Comparison of ENCODE assay signal across 10 cellular contexts in genomic region chr2:9627310-9627709, GRCh38. TPM values are rescaled to one million over a fixed set of nuclear protein-coding genes. Genes with fewer than 3 reads are reported as not detected.
DNase-seq lines count a peak whose midpoint lies in the region; ATAC-seq, FAIRE-seq and TF ChIP-seq lines count a peak whose summit lies in the region.
"Had no signal": no experiment of that assay in that cellular context is flagged by ENCODE, and none has a peak within 500 bp of the region (broad histone marks: within the 10 kb centered on the region; RNA-seq: fewer than 3 reads in every experiment).

No MANE protein-coding gene starts in this region.

- H3K9me3 Mint-ChIP-seq in activated T-cell treated with anti-CD3 and anti-CD28 coated beads, Interleukin-2, amount 50 U/mL, for 72 hours: no peaks in the 10 kb centered on the region

- peaks cover 80% of the 10 kb centered on the region for H3K79me2 ChIP-seq in keratinocyte (ENCODE audit: control insufficient read depth, insufficient read depth, low read length)

- H2AFZ ChIP-seq in keratinocyte (ENCODE audit: control insufficient read depth, low read length): no peak overlapping the region

- H3K9ac ChIP-seq in HUES64 (ENCODE audit: low read depth, low read length) (no peak overlapping the region), keratinocyte (ENCODE audit: control insufficient read depth, extremely low read depth, insufficient read depth, low read length) (no peak overlapping the region)

- no peaks in the 10 kb centered on the region for H3K9me3 ChIP-seq in A549
- H3K9me3 ChIP-seq in HUES64 (ENCODE audit: insufficient read depth, low read depth, low read length): no peaks in the 10 kb centered on the region
- no peaks in the 10 kb centered on the region for H3K9me3 ChIP-seq in keratinocyte (ENCODE audit: control insufficient read depth, low read depth, low read length)
- H3K9me3 ChIP-seq: lower lobe of right lung had no signal

- no peak for TF ChIP-seq POLR2A in A549 (IDR thresholded peaks at IDR 0.05; ENCODE audit: low read length)

- no peak for TF ChIP-seq RAD21 in A549 (conservative IDR thresholded peaks at IDR 0.05 in 1 of 2, IDR thresholded peaks at IDR 0.05 in 1 of 2)

- TF ChIP-seq CTCF in A549 (IDR thresholded peaks at IDR 0.05) (no peak), keratinocyte (optimal IDR thresholded peaks at IDR 0.05 in 1 of 3, IDR thresholded peaks at IDR 0.05 in 1 of 3, conservative IDR thresholded peaks at IDR 0.05 in 1 of 3; ENCODE audit: extremely low read depth in 1 of 3, insufficient read depth in 2 of 3, low read length in 3 of 3) (no peak)

- peak overlapping the region; percentile 92 for H3K4me2 ChIP-seq in A549
- peak overlapping the region; percentile 17 for H3K4me2 ChIP-seq in keratinocyte (ENCODE audit: control insufficient read depth, extremely low read depth, insufficient read depth, low read depth, low read length)

- POLR2A ChIA-PET in A549 (lab: Yijun Ruan, JAX): no interaction called here

- peaks cover 23 to 41% of the 10 kb centered on the region in 2 donors for H3K36me3 Mint-ChIP-seq in activated T-cell treated with anti-CD3 and anti-CD28 coated beads, Interleukin-2, amount 50 U/mL, for 72 hours (ENCODE audit: insufficient read depth in 2 of 2)

- H3K27ac ChIP-seq in A549 (no peak overlapping the region), HUES64 (ENCODE audit: low read depth, low read length) (no peak overlapping the region), keratinocyte (ENCODE audit: control insufficient read depth, insufficient read depth, low read length) (no peak overlapping the region)
- H3K27ac ChIP-seq: lower lobe of right lung had no signal

- H4K20me1 ChIP-seq in keratinocyte (ENCODE audit: control insufficient read depth, extremely low read depth, insufficient read depth, low read length): peaks cover 11% of the 10 kb centered on the region

- TF ChIP-seq EP300 in A549 (IDR thresholded peaks at IDR 0.05): no peak

- H3K27me3 Mint-ChIP-seq in activated T-cell treated with anti-CD3 and anti-CD28 coated beads, Interleukin-2, amount 50 U/mL, for 72 hours (ENCODE audit: low read depth): peaks cover 7% of the 10 kb centered on the region

- ATAC-seq in A549: no peak
- no peak for ATAC-seq in activated T-cell treated with anti-CD3 and anti-CD28 coated beads, Interleukin-2, amount 50 U/mL, for 72 hours (replicated peaks in 1 of 2)
- ATAC-seq in HG03159 (IDR thresholded peaks at IDR 0.05; ENCODE audit: unreplicated experiment): no peak
- ATAC-seq in HG03521 (IDR thresholded peaks at IDR 0.05; ENCODE audit: unreplicated experiment): no peak
- ATAC-seq: lower lobe of right lung had no signal

- 72% methylated on average over 2 of the region's 2 CpGs for WGBS in A549 (ENCODE audit: missing lambda C conversion rate)
- 93% methylated on average over 2 of the region's 2 CpGs for WGBS in HUES64

- no peak for DNase-seq in A549 (ENCODE audit: low read depth in 1 of 2, low spot score in 1 of 2)
- DNase-seq in activated T-cell treated with anti-CD3 and anti-CD28 coated beads, Interleukin-2, amount 50 U/mL, for 72 hours: peak in 1 of 2 donors; percentile 31
- DNase-seq in keratinocyte (ENCODE audit: low read depth, low spot score): no peak
- DNase-seq in NCI-H1436 (lab: John Stamatoyannopoulos, UW): no peak
- DNase-seq in NCI-H1092 treated with DMSO at 0.1 percent for 48 hours (lab: John Stamatoyannopoulos, UW): no peak
- DNase-seq: dermis blood vessel endothelial cell, lower lobe of right lung had no signal

- no peaks in the 10 kb centered on the region for H3K9me1 ChIP-seq in keratinocyte (ENCODE audit: control insufficient read depth, extremely low read depth, insufficient read depth, low read length)

- H3K4me3 Mint-ChIP-seq in activated T-cell treated with anti-CD3 and anti-CD28 coated beads, Interleukin-2, amount 50 U/mL, for 72 hours: peak overlapping the region; percentile 89 to 99

- H3K27me3 ChIP-seq in HUES64 (ENCODE audit: insufficient read depth, low read length) (peaks cover 10% of the 10 kb centered on the region), keratinocyte (ENCODE audit: control insufficient read depth, extremely low read depth, insufficient read depth, low read length) (no peaks in the 10 kb centered on the region)

- H3K4me1 ChIP-seq in A549: peaks cover 50% of the 10 kb centered on the region
- peaks cover 22% of the 10 kb centered on the region for H3K4me1 ChIP-seq in HUES64 (ENCODE audit: insufficient read depth, low read length)
- H3K4me1 ChIP-seq in keratinocyte (ENCODE audit: control insufficient read depth, extremely low read depth, insufficient read depth, low read length): peaks cover 30% of the 10 kb centered on the region

- H3K36me3 ChIP-seq in HUES64 (ENCODE audit: insufficient read depth, low read length): peaks cover 53% of the 10 kb centered on the region
- peaks cover 9 to 17% of the 10 kb centered on the region in 2 experiments for H3K36me3 ChIP-seq in keratinocyte (ENCODE audit: control insufficient read depth in 2 of 2, extremely low read depth in 1 of 2, insufficient read depth in 2 of 2, low read length in 2 of 2)

- peaks cover 63% of the 10 kb centered on the region for H3K4me1 Mint-ChIP-seq in activated T-cell treated with anti-CD3 and anti-CD28 coated beads, Interleukin-2, amount 50 U/mL, for 72 hours (ENCODE audit: low read depth)

- peak overlapping the region; percentile 81 for H3K27ac Mint-ChIP-seq in activated T-cell treated with anti-CD3 and anti-CD28 coated beads, Interleukin-2, amount 50 U/mL, for 72 hours

- FAIRE-seq in A549 (lab: Jason Lieb, UNC) (no peak), keratinocyte (lab: Jason Lieb, UNC) (no peak)

- H3K4me3 ChIP-seq in A549 (peak overlapping the region; percentile 93; the same call in 1 of the 3 replicates), HUES64 (ENCODE audit: low read length) (0 out of 2 replicates have a peak overlapping the region, but pooled peaks have one; percentile 96), keratinocyte (ENCODE audit: control insufficient read depth in 2 of 3, extremely low read depth in 1 of 3, insufficient read depth in 2 of 3, low read depth in 1 of 3, low read length in 3 of 3) (no peak overlapping the region)
- H3K4me3 ChIP-seq: lower lobe of right lung had no signal

- dilution Hi-C loops in keratinocyte (cut with MboI; ENCODE audit: extremely low pct_ligation_motif_present, low sequenced_read_pairs): no loop called here

- CTCF ChIA-PET in A549 (lab: Yijun Ruan, JAX): interaction anchor here (1.0 to 2.0 kb wide), 3 partner anchors 10 to 170 kb away, joined by 3 to 6 read pairs (median 3); no protein-coding TSS in a partner anchor

TF ChIP-seq in A549, 52 proteins besides CTCF, POLR2A, EP300 and RAD21:
- no peak for TF ChIP-seq RFX5 (IDR thresholded peaks at IDR 0.05)
- TF ChIP-seq SMC3 (IDR thresholded peaks at IDR 0.05): no peak
- no peak for TF ChIP-seq CHD4 (IDR thresholded peaks at IDR 0.05; ENCODE audit: borderline replicate concordance)
- no peak for TF ChIP-seq HOXB13 (CRISPR knock-in tag; IDR thresholded peaks at IDR 0.05; ENCODE audit: low read depth)
- no peak for TF ChIP-seq EHMT2 (IDR thresholded peaks at IDR 0.05; ENCODE audit: low read depth)
- no peak for TF ChIP-seq BHLHE40 (IDR thresholded peaks at IDR 0.05; ENCODE audit: low read depth, low read length)
- no peak for TF ChIP-seq RARB (CRISPR knock-in tag; IDR thresholded peaks at IDR 0.05)
- TF ChIP-seq HOXA7 (CRISPR knock-in tag; IDR thresholded peaks at IDR 0.05): no peak
- TF ChIP-seq ZNF302 (CRISPR knock-in tag; IDR thresholded peaks at IDR 0.05): no peak
- TF ChIP-seq ESRRA (IDR thresholded peaks at IDR 0.05; ENCODE audit: borderline replicate concordance, low read length): no peak
- peak; percentile 62 for TF ChIP-seq MAFK (IDR thresholded peaks at IDR 0.05; ENCODE audit: partially characterized antibody)
- TF ChIP-seq TFCP2L1 (CRISPR knock-in tag; IDR thresholded peaks at IDR 0.05): 0 out of 2 replicates have a peak, but pooled peaks have one; percentile 3

RNA-seq across cellular contexts. Expression of gene YWHAQ, which starts 3.5 kb away (rescaled TPM):
- 672 and 833 TPM in 2 replicates for polyA plus RNA-seq in A549 (2011; rRNA removed)
- 326 and 355 TPM in 2 replicates for polyA plus RNA-seq in A549 (2012; cell fraction: cytosol; rRNA removed)
- 176 and 207 TPM in 2 replicates for polyA plus RNA-seq in A549 (2012; cell fraction: nucleus; rRNA removed)
- polyA plus RNA-seq in A549 (2017; fragmentation: RNase III; extraction: RNeasy Plus Mini Kit Qiagen cat#74134 plus additional on column Dnase treatment): 661 to 703 TPM (median 686 TPM) in 3 replicates
- 310 and 393 TPM in 2 replicates for polyA minus RNA-seq in A549 (2011; rRNA and poly(A)+ RNA removed)
- polyA plus RNA-seq in HUES64 (2013, experiment 1 of 2): 521 TPM
- polyA plus RNA-seq in HUES64 (2013, experiment 2 of 2): 537 TPM
- total RNA-seq in activated T-cell treated with anti-CD3 and anti-CD28 coated beads, Interleukin-2, amount 50 U/mL, for 72 hours: 100 to 1,000 TPM; 207 to 251 TPM
- polyA plus RNA-seq in keratinocyte: 365 to 593 TPM (median 369 TPM) in 3 replicates
- 246 TPM for polyA plus RNA-seq in keratinocyte (2011; ENCODE audit: low read depth)
- 402 and 692 TPM in 2 replicates for polyA plus RNA-seq in keratinocyte (2011; cell fraction: cytosol; rRNA removed)
- polyA plus RNA-seq in keratinocyte (2011; cell fraction: nucleus; rRNA removed): 167 and 201 TPM in 2 replicates
- 214 and 344 TPM in 2 replicates for polyA plus RNA-seq in keratinocyte (2012; ENCODE audit: low replicate concordance)
- 148 to 431 TPM (median 274 TPM) in 3 replicates for polyA minus RNA-seq in keratinocyte
- polyA minus RNA-seq in keratinocyte (2011; cell fraction: cytosol; rRNA and poly(A)+ RNA removed): 428 TPM
- 84.2 and 150 TPM in 2 replicates for polyA minus RNA-seq in keratinocyte (2011; cell fraction: nucleus; rRNA and poly(A)+ RNA removed)

Comparison
In these comparisons a context has a peak if more than half of its experiments do, and no peak if none do; other contexts are left out.
1. H3K4me3 ChIP-seq: peak in A549 (single experiment) and HUES64 (single experiment); none in keratinocyte (0 of 3).